In the genomic region with DNA sequence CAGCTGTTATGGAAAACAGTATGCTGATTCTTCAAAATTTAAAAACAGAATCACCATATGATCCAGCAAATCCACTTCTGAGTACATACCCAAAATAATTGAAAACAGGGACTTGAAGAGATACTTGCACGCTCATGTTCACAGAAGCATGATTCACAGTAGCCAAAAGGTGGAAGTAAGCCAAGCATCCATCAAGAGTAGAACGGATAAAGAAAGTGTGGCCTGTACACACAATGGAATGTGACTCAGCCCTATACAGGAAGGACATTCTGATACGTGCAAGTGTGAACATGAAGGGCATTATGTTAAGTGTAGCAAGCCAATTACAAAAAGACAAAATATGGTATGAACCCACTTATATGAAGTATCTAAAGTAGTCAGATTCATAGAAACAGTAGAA, we compare ENCODE assay signal across 22 cellular contexts.
DNase-seq lines count a peak whose midpoint lies in the region; ATAC-seq and TF ChIP-seq lines count a peak whose summit lies in the region.
"Had no signal": no experiment of that assay in that cellular context is flagged by ENCODE, and none has a peak within 500 bp of the region (broad histone marks: within the 10 kb centered on the region; RNA-seq: fewer than 3 reads in every experiment).

No MANE protein-coding gene starts in this region.

- CTCF ChIA-PET in RWPE1 (lab: Yijun Ruan, JAX) = no interaction called here

- POLR2A ChIA-PET in RWPE1 (lab: Yijun Ruan, JAX; ENCODE audit: low non-redundant PET) = no interaction called here

- H3K27ac ChIP-seq in GM23248 (no peak overlapping the region), RWPE1 (no peak overlapping the region), epithelial cell of prostate (peak overlapping the region; percentile 33), right cardiac atrium (ENCODE audit: low read length) (no peak overlapping the region)
- H3K27ac ChIP-seq: body of pancreas, colonic mucosa, hepatocyte, parathyroid adenoma, PC-9, VCaP had no signal

- H3K27me3 ChIP-seq in GM23248 (replicated peaks; ENCODE audit: insufficient read depth) = no peaks in the 10 kb centered on the region
- H3K27me3 ChIP-seq in right cardiac atrium (ENCODE audit: control insufficient read depth, insufficient read depth) = no peaks in the 10 kb centered on the region
- H3K27me3 ChIP-seq: body of pancreas, colonic mucosa, hepatocyte had no signal

- DNase-seq in GM23248 (peak; percentile 14), RWPE1 (ENCODE audit: low spot score) (peak; percentile 55), epithelial cell of prostate (ENCODE audit: low read depth, low spot score) (peak; percentile 90), myocyte (ENCODE audit: low read depth) (peak; percentile 9), right cardiac atrium (no peak)
- DNase-seq: activated CD8-positive, alpha-beta memory T cell treated with anti-CD3 and anti-CD28 coated beads, Interleukin-2, amount 50 U/mL, for 4 hours; body of pancreas; CD4-positive, alpha-beta T cell; colonic mucosa; DMS 273 treated with DMSO at 0.1 percent for 48 hours; foreskin melanocyte; mucosa of descending colon; NCI-H1105 treated with DMSO at 0.1 percent for 48 hours; NCI-H2081 treated with DMSO at 0.1 percent for 48 hours; PC-9 had no signal

- ATAC-seq in GM21367 (IDR thresholded peaks at IDR 0.05; ENCODE audit: unreplicated experiment) (no peak), right cardiac atrium (no peak), GM21447 (IDR thresholded peaks at IDR 0.05; ENCODE audit: unreplicated experiment) (no peak), GM18511 (IDR thresholded peaks at IDR 0.05; ENCODE audit: unreplicated experiment) (no peak)
- ATAC-seq: body of pancreas, mucosa of descending colon, sciatic nerve had no signal

- in situ Hi-C loops in GM23248 (cut with MboI) = no loop called here

- H3K36me3 ChIP-seq in GM23248 (ENCODE audit: low read depth) = no peaks in the 10 kb centered on the region
- H3K36me3 ChIP-seq: colonic mucosa had no signal

- TF ChIP-seq CTCF in RWPE1 (conservative IDR thresholded peaks at IDR 0.05; ENCODE audit: low read depth) = no peak

- WGBS in GM23248 (ENCODE audit: low coverage in 1 of 2, low lambda C conversion rate in 2 of 2, missing lambda C conversion rate in 2 of 2), 2 experiments = 2 to 6% methylated on average over 3 of the region's 3 CpGs
- WGBS in right cardiac atrium = 16% methylated on average over 3 of the region's 3 CpGs

- no peak overlapping the region for H3K4me2 ChIP-seq in GM23248 (ENCODE audit: unreplicated experiment)
- H3K4me2 ChIP-seq: hepatocyte, PC-9 had no signal

- no peaks in the 10 kb centered on the region for H3K9me2 ChIP-seq in GM23248 (ENCODE audit: insufficient read depth)

- H3K4me3 ChIP-seq in GM23248 (no peak overlapping the region), right cardiac atrium (ENCODE audit: low read length) (no peak overlapping the region)
- H3K4me3 ChIP-seq: body of pancreas, colonic mucosa, hepatocyte, mucosa of descending colon, PC-9 had no signal

- H3K79me2 ChIP-seq in GM23248 (ENCODE audit: insufficient read depth) = no peaks in the 10 kb centered on the region
- H3K79me2 ChIP-seq: hepatocyte, parathyroid adenoma had no signal

- H3K9me3 ChIP-seq in GM23248 (ENCODE audit: low read depth) = no peaks in the 10 kb centered on the region
- no peaks in the 10 kb centered on the region for H3K9me3 ChIP-seq in right cardiac atrium (ENCODE audit: control insufficient read depth, low read length)
- H3K9me3 ChIP-seq: body of pancreas, colonic mucosa, mucosa of descending colon had no signal

- H3K9ac ChIP-seq in GM23248 = no peak overlapping the region
- H3K9ac ChIP-seq: parathyroid adenoma had no signal

- intact Hi-C loops in right cardiac atrium (cut with DNase I) = no loop called here

- H3K4me1 ChIP-seq in GM23248 (ENCODE audit: insufficient read depth) (no peaks in the 10 kb centered on the region), right cardiac atrium (ENCODE audit: control insufficient read depth, insufficient read depth, low read length) (no peaks in the 10 kb centered on the region)
- H3K4me1 ChIP-seq: body of pancreas, colonic mucosa, parathyroid adenoma had no signal

- no peak overlapping the region for H2AFZ ChIP-seq in GM23248
- H2AFZ ChIP-seq: hepatocyte, parathyroid adenoma, PC-9 had no signal

- no peaks in the 10 kb centered on the region for H3F3A ChIP-seq in GM23248 (ENCODE audit: insufficient read depth)

- H4K20me1 ChIP-seq in GM23248 (ENCODE audit: insufficient read depth) = no peaks in the 10 kb centered on the region

Comparison
In these comparisons a context has a peak if more than half of its experiments do, and no peak if none do; other contexts are left out.
1. DNase-seq: peak in GM23248 (single experiment), RWPE1 (single experiment), epithelial cell of prostate (single experiment) and myocyte (single experiment); none in right cardiac atrium (0 of 3).